19 cellular contexts compared by ENCODE assay signal in genomic region chr1:151920147-151920546, GRCh38. TPM values are rescaled to one million over a fixed set of nuclear protein-coding genes. Genes with fewer than 3 reads are reported as not detected.
A peak's percentile ranks its signal among the peaks of the same experiment; 100 is the strongest.
DNase-seq lines count a peak whose midpoint lies in the region; ATAC-seq and TF ChIP-seq lines count a peak whose summit lies in the region.
"Had no signal": no experiment of that assay in that cellular context is flagged by ENCODE, and none has a peak within 500 bp of the region (broad histone marks: within the 10 kb centered on the region; RNA-seq: fewer than 3 reads in every experiment).

No MANE protein-coding gene starts in this region.

- no peak overlapping the region for H3K4me3 Mint-ChIP-seq in activated naive CD4-positive, alpha-beta T cell treated with anti-CD3 and anti-CD28 coated beads, Interleukin-2, amount 50 U/mL, for 24 hours
- H3K4me3 Mint-ChIP-seq in activated CD8-positive, alpha-beta T cell treated with anti-CD3 and anti-CD28 coated beads for 36 hours, result no peak overlapping the region
- H3K4me3 Mint-ChIP-seq: HFFc6; stimulated activated naive CD8-positive, alpha-beta T cell treated with anti-CD3 and anti-CD28 coated beads, Interleukin-15, amount 100 ng/mL, for 72 hours had no signal

- H3K27me3 ChIP-seq in H7 (ENCODE audit: control insufficient read depth, insufficient read depth, low read length), result no peaks in the 10 kb centered on the region
- H3K27me3 ChIP-seq: ascending aorta, esophagus squamous epithelium, heart right ventricle, uterus had no signal

- H3K4me1 Mint-ChIP-seq in activated naive CD4-positive, alpha-beta T cell treated with anti-CD3 and anti-CD28 coated beads, Interleukin-2, amount 50 U/mL, for 24 hours, result peaks cover 16% of the 10 kb centered on the region
- H3K4me1 Mint-ChIP-seq in activated CD8-positive, alpha-beta T cell treated with anti-CD3 and anti-CD28 coated beads for 36 hours (ENCODE audit: low read depth), result peaks cover 9% of the 10 kb centered on the region

- POLR2A ChIA-PET in activated CD8-positive, alpha-beta T cell treated with anti-CD3 and anti-CD28 coated beads for 36 hours (lab: Charles Lee), result interaction anchor here (1.2 to 3.1 kb wide), 2 partner anchors 11 to 26 kb away, joined by 3 to 16 read pairs; partner anchors contain the start of gene THEM4

- no peak for TF ChIP-seq CTCF in activated CD8-positive, alpha-beta T cell treated with anti-CD3 and anti-CD28 coated beads for 36 hours (IDR thresholded peaks at IDR 0.05)

- H3K27ac Mint-ChIP-seq in activated naive CD4-positive, alpha-beta T cell treated with anti-CD3 and anti-CD28 coated beads, Interleukin-2, amount 50 U/mL, for 24 hours, result peak overlapping the region; percentile 14
- peak overlapping the region; percentile 62 for H3K27ac Mint-ChIP-seq in activated CD8-positive, alpha-beta T cell treated with anti-CD3 and anti-CD28 coated beads for 36 hours
- H3K27ac Mint-ChIP-seq: HFFc6 had no signal

- CTCF ChIA-PET in activated CD8-positive, alpha-beta T cell treated with anti-CD3 and anti-CD28 coated beads for 36 hours (lab: Charles Lee), result interaction anchor here (1.1 to 5.6 kb wide), 10 partner anchors 12 to 265 kb away, joined by 3 to 30 read pairs (median 4); no protein-coding TSS in a partner anchor

- no peaks in the 10 kb centered on the region for H3K36me3 ChIP-seq in H7 (replicated peaks; ENCODE audit: control insufficient read depth, insufficient read depth, low read length)
- H3K36me3 ChIP-seq: ascending aorta, esophagus squamous epithelium, heart right ventricle, uterus had no signal

- H3K9me3 Mint-ChIP-seq in activated naive CD4-positive, alpha-beta T cell treated with anti-CD3 and anti-CD28 coated beads, Interleukin-2, amount 50 U/mL, for 24 hours, result no peaks in the 10 kb centered on the region
- H3K9me3 Mint-ChIP-seq in activated CD8-positive, alpha-beta T cell treated with anti-CD3 and anti-CD28 coated beads for 36 hours, result no peaks in the 10 kb centered on the region
- H3K9me3 Mint-ChIP-seq: HFFc6; stimulated activated naive CD8-positive, alpha-beta T cell treated with anti-CD3 and anti-CD28 coated beads, Interleukin-15, amount 100 ng/mL, for 72 hours had no signal

- no peak overlapping the region for H3K4me3 ChIP-seq in H7 (ENCODE audit: insufficient read depth, low read depth, low read length)
- H3K4me3 ChIP-seq: ascending aorta, esophagus squamous epithelium, heart right ventricle, uterus had no signal

- no peaks in the 10 kb centered on the region for H3K36me3 Mint-ChIP-seq in activated naive CD4-positive, alpha-beta T cell treated with anti-CD3 and anti-CD28 coated beads, Interleukin-2, amount 50 U/mL, for 24 hours
- no peaks in the 10 kb centered on the region for H3K36me3 Mint-ChIP-seq in activated CD8-positive, alpha-beta T cell treated with anti-CD3 and anti-CD28 coated beads for 36 hours (ENCODE audit: low read depth)

- DNase-seq in activated naive CD4-positive, alpha-beta T cell treated with anti-CD3 and anti-CD28 coated beads, Interleukin-2, amount 50 U/mL, for 16 hours, result no peak
- DNase-seq in MV-4-11 (lab: John Stamatoyannopoulos, UW) (peak; percentile 82), AG20443 (ENCODE audit: low spot score) (no peak), H7 (no peak)
- DNase-seq in activated CD8-positive, alpha-beta T cell treated with anti-CD3 and anti-CD28 coated beads for 36 hours, result no peak
- no peak for DNase-seq in stimulated activated naive CD4-positive, alpha-beta T cell (lab: John Stamatoyannopoulos, UW)
- DNase-seq: activated CD4-positive, alpha-beta T cell treated with anti-CD3 and anti-CD28 coated beads, Interleukin-2, amount 50 U/mL, for 48 hours; esophagus squamous epithelium; heart right ventricle; HFFc6; kidney glomerular epithelial cell; NCI-H1105; NCI-H2227 treated with DMSO at 0.1 percent for 48 hours; stimulated activated naive CD8-positive, alpha-beta T cell treated with anti-CD3 and anti-CD28 coated beads, Interleukin-15, amount 100 ng/mL, for 72 hours; T-helper 9 cell; uterus had no signal

- intact Hi-C loops in activated CD8-positive, alpha-beta T cell treated with anti-CD3 and anti-CD28 coated beads for 36 hours (cut with micrococcal nuclease), result no loop called here

- no peaks in the 10 kb centered on the region for H3K27me3 Mint-ChIP-seq in activated naive CD4-positive, alpha-beta T cell treated with anti-CD3 and anti-CD28 coated beads, Interleukin-2, amount 50 U/mL, for 24 hours
- no peaks in the 10 kb centered on the region for H3K27me3 Mint-ChIP-seq in activated CD8-positive, alpha-beta T cell treated with anti-CD3 and anti-CD28 coated beads for 36 hours
- H3K27me3 Mint-ChIP-seq: stimulated activated naive CD8-positive, alpha-beta T cell treated with anti-CD3 and anti-CD28 coated beads, Interleukin-15, amount 100 ng/mL, for 72 hours had no signal

- ATAC-seq in activated CD8-positive, alpha-beta T cell treated with anti-CD3 and anti-CD28 coated beads for 36 hours, result peak; percentile 37
- ATAC-seq in GM19463 (IDR thresholded peaks at IDR 0.05; ENCODE audit: unreplicated experiment), result no peak
- ATAC-seq: heart right ventricle; stimulated activated naive CD8-positive, alpha-beta T cell treated with anti-CD3 and anti-CD28 coated beads, Interleukin-15, amount 100 ng/mL, for 72 hours had no signal

RNA-seq across cellular contexts. Expression of gene THEM4, which starts 10.8 kb away (rescaled TPM):
- total RNA-seq in activated CD8-positive, alpha-beta T cell treated with anti-CD3 and anti-CD28 coated beads for 36 hours, result 10 to 100 TPM; 19.9 to 22.0 TPM
- 21.4 and 22.6 TPM in 2 replicates for total RNA-seq in H7 (2014; rRNA removed; shearing (Covaris generic))
